1 cellular context compared by ENCODE assay signal in genomic region chr2:3424171-3424795, GRCh38.
A peak's percentile ranks its signal among the peaks of the same experiment; 100 is the strongest.
TF ChIP-seq lines count a peak whose summit lies in the region.

No MANE protein-coding gene starts in this region.

TF ChIP-seq in HepG2, 621 proteins besides CTCF, POLR2A, EP300 and RAD21 (continued from another document):
- 0 out of 2 replicates have a peak, but pooled peaks have one; percentile 38 for TF ChIP-seq POGK (CRISPR knock-in tag; conservative IDR thresholded peaks at IDR 0.05)
- TF ChIP-seq CSRNP1 (CRISPR knock-in tag; IDR thresholded peaks at IDR 0.05) = 0 out of 2 replicates have a peak, but pooled peaks have one; percentile 28
- no peak for TF ChIP-seq U2AF2 (IDR thresholded peaks at IDR 0.05; ENCODE audit: low read depth, low read length)
- TF ChIP-seq AHDC1 (CRISPR knock-in tag; IDR thresholded peaks at IDR 0.05; ENCODE audit: borderline replicate concordance) = peak; percentile 9; the same call in 1 of the 2 replicates
- no peak for TF ChIP-seq ZEB1 (IDR thresholded peaks at IDR 0.05; ENCODE audit: insufficient replicate concordance, low read depth)
- no peak for TF ChIP-seq ZNF160 (CRISPR knock-in tag; IDR thresholded peaks at IDR 0.05)
- no peak for TF ChIP-seq KDM4B (CRISPR knock-in tag; IDR thresholded peaks at IDR 0.05)
- TF ChIP-seq SP1 (IDR thresholded peaks at IDR 0.05) = no peak
- TF ChIP-seq SP1 (CRISPR knock-in tag; IDR thresholded peaks at IDR 0.05) = no peak
- peak; percentile 17; the same call in 1 of the 2 replicates for TF ChIP-seq MYNN (CRISPR knock-in tag; IDR thresholded peaks at IDR 0.05; ENCODE audit: low read depth)
- no peak for TF ChIP-seq FOXP1 (IDR thresholded peaks at IDR 0.05)
- no peak for TF ChIP-seq FOXP1 (CRISPR knock-in tag; IDR thresholded peaks at IDR 0.05)
- no peak for TF ChIP-seq CBX2 (IDR thresholded peaks at IDR 0.05; ENCODE audit: low read depth, low read length)
- TF ChIP-seq CBX2 (CRISPR knock-in tag; IDR thresholded peaks at IDR 0.05; ENCODE audit: low read depth) = no peak
- TF ChIP-seq ZNF501 (CRISPR knock-in tag; IDR thresholded peaks at IDR 0.05) = peak; percentile 60; the same call in 1 of the 2 replicates
- TF ChIP-seq CENPT (CRISPR knock-in tag; IDR thresholded peaks at IDR 0.05; ENCODE audit: low read depth) = no peak
- no peak for TF ChIP-seq ZNF142 (CRISPR knock-in tag; IDR thresholded peaks at IDR 0.05)
- TF ChIP-seq ZNF710 (CRISPR knock-in tag; IDR thresholded peaks at IDR 0.05; ENCODE audit: borderline replicate concordance) = no peak
- TF ChIP-seq TARDBP (CRISPR knock-in tag; IDR thresholded peaks at IDR 0.05) = peak; percentile 11; the same call in 1 of the 2 replicates
TF ChIP-seq in HepG2: peak in this region for 13.
